8 cellular contexts compared by ENCODE assay signal in the genomic region with DNA sequence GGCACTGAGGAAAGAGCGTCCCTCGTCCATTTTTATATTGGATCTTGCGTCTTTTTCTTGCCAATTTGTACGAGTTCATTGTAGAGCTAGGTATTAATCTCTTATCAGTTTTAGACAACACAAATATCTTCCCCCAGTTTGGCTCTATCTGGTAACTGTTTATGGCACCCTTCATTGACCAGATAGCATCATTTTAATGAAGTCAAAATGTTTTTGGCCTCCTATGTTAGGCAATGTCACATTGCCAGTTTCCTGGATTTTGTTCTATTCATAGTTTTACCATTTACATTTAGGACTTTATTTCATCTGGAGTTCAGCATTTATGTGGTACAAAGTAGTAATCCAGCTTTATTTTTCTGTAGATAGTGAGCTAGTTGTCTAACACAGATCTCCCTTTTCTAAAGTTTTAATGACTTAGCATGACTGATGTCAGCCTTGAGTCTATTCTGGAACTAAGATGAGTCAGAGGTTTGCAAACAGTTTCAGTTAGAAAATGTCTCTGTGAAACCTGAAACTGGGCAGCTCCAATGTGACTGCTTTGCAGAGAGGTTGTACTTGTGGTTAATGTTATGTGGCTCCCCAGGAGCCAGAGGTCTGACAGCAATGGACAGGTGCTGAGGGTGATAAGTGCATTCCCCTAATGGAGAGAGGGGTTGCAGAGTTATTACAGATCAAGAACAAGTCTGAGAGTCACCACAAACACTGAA. TPM values are rescaled to one million over a fixed set of nuclear protein-coding genes. Genes with fewer than 3 reads are reported as not detected.
A peak's percentile ranks its signal among the peaks of the same experiment; 100 is the strongest.
DNase-seq lines count a peak whose midpoint lies in the region; ATAC-seq, FAIRE-seq and TF ChIP-seq lines count a peak whose summit lies in the region.

No MANE protein-coding gene starts in this region.

- H3K4me1 ChIP-seq in adrenal gland (replicated peaks in 1 of 2) (peaks cover 4 to 34% of the 10 kb centered on the region in 2 donors), HepG2 (ENCODE audit: insufficient read depth, low read length) (peaks cover 40% of the 10 kb centered on the region)

- no peaks in the 10 kb centered on the region for H3K79me2 ChIP-seq in HepG2 (ENCODE audit: insufficient read depth, low read length)

- DNase-seq in AG04450 (ENCODE audit: low read depth, low spot score) (peak; percentile 33), NCI-H187 (lab: John Stamatoyannopoulos, UW) (peak; percentile 27 to 37), adrenal gland (peak; percentile 47 to 73 (median 65)), HepG2 (ENCODE audit: low spot score) (peak; percentile 91), medulla oblongata (ENCODE audit: extremely low spot score) (no peak), amygdala (lab: John Stamatoyannopoulos, UW) (no peak)

- H3K9ac ChIP-seq in HepG2 (ENCODE audit: insufficient read depth, low read depth, low read length) = 0 out of 2 replicates have a peak overlapping the region, but pooled peaks have one; percentile 13

- peak in 1 of 2 experiments; percentile 66; a peak in 2 of 4 replicates for TF ChIP-seq EP300 in HepG2 (IDR thresholded peaks at IDR 0.05; ENCODE audit: low read depth in 2 of 2, low read length in 2 of 2)
- no peak for TF ChIP-seq EP300 in HepG2 (CRISPR knock-in tag; IDR thresholded peaks at IDR 0.05; ENCODE audit: borderline replicate concordance)

- no peak for TF ChIP-seq CTCF in AG04450 (IDR thresholded peaks at IDR 0.05; ENCODE audit: low read depth, low read length)
- TF ChIP-seq CTCF in adrenal gland (IDR thresholded peaks at IDR 0.05) = no peak
- no peak for TF ChIP-seq CTCF in HepG2 (CRISPR knock-in tag; IDR thresholded peaks at IDR 0.05)

- no peaks in the 10 kb centered on the region for H4K20me1 ChIP-seq in HepG2 (ENCODE audit: insufficient read depth, low read length)

- peaks cover 5% of the 10 kb centered on the region for H3K9me3 ChIP-seq in AG04450 (ENCODE audit: control insufficient read depth, insufficient read depth, low read length)
- H3K9me3 ChIP-seq in adrenal gland (replicated peaks in 1 of 3) = no peaks in the 10 kb centered on the region
- peaks cover 13% of the 10 kb centered on the region for H3K9me3 ChIP-seq in HepG2 (ENCODE audit: low read length)

- ATAC-seq in GM18505 (IDR thresholded peaks at IDR 0.05; ENCODE audit: unreplicated experiment) (peak; percentile 98), HG02840 (IDR thresholded peaks at IDR 0.05; ENCODE audit: low FRiP score, unreplicated experiment) (peak; percentile 99), HepG2 (peak; percentile 77)

- no peaks in the 10 kb centered on the region for H3K36me3 ChIP-seq in adrenal gland (replicated peaks in 1 of 2)
- H3K36me3 ChIP-seq in HepG2 (replicated peaks in 1 of 2; ENCODE audit: control insufficient read depth in 1 of 2, insufficient read depth in 2 of 2, low read length in 2 of 2) = no peaks in the 10 kb centered on the region

- H3K4me3 ChIP-seq in AG04450 (ENCODE audit: low read depth, low read length) = no peak overlapping the region
- no peak overlapping the region for H3K4me3 ChIP-seq in adrenal gland
- peak overlapping the region in 2 of 3 experiments; percentile 7 to 17; a peak in 1 of 6 replicates for H3K4me3 ChIP-seq in HepG2 (replicated peaks in 1 of 3; ENCODE audit: insufficient read depth in 1 of 3, low read depth in 2 of 3, low read length in 3 of 3)

- BruUV-seq in HepG2 (replicated peaks; lab: Mats Ljungman, UMichigan) = no TSS peak

- H2AFZ ChIP-seq in HepG2 (ENCODE audit: low read length) = no peak overlapping the region

- 68 to 84% (median 77%) methylated on average over 4 of the region's 4 CpGs for WGBS in adrenal gland, 4 donors
- WGBS in HepG2 (ENCODE audit: low lambda C conversion rate) = 90% methylated on average over 4 of the region's 4 CpGs

- peak overlapping the region; percentile 36 for H3K4me2 ChIP-seq in HepG2 (ENCODE audit: low read depth, low read length)

- POLR2A ChIA-PET in AG04450 (lab: Yijun Ruan, JAX) = no interaction called here
- POLR2A ChIA-PET in HepG2 (lab: Yijun Ruan, JAX) = interaction anchor here (1.1 to 1.2 kb wide), 3 partner anchors 8 to 23 kb away, joined by 3 to 10 read pairs (median 3); no protein-coding TSS in a partner anchor

- H3K27me3 ChIP-seq in AG04450 (ENCODE audit: control insufficient read depth, insufficient read depth, low read length) (peaks cover 2% of the 10 kb centered on the region), adrenal gland (no peaks in the 10 kb centered on the region), HepG2 (ENCODE audit: control insufficient read depth in 1 of 2, insufficient read depth in 2 of 2, low read length in 2 of 2) (no peaks in the 10 kb centered on the region)

- peak; percentile 89 for FAIRE-seq in HepG2 (lab: Jason Lieb, UNC)

- TF ChIP-seq POLR2A in GM18505 (IDR thresholded peaks at IDR 0.05; ENCODE audit: borderline replicate concordance, extremely low read depth, insufficient read depth, insufficient read length) (no peak), adrenal gland (IDR thresholded peaks at IDR 0.05) (peak in 1 of 2 donors; percentile 69), HepG2 (IDR thresholded peaks at IDR 0.05; ENCODE audit: insufficient read depth in 1 of 2, low read depth in 2 of 2, low read length in 2 of 2) (no peak)

- CTCF ChIA-PET in AG04450 (lab: Charles Lee) (interaction anchor here (0.9 to 1.7 kb wide), 2 partner anchors 78 to 121 kb away, joined by 3 to 8 read pairs; no protein-coding TSS in a partner anchor), HepG2 (lab: Yijun Ruan, JAX; ENCODE audit: low intra/inter-chr PET ratio, low total read pairs) (no interaction called here)

- no peak for TF ChIP-seq RAD21 in HepG2 (CRISPR knock-in tag; IDR thresholded peaks at IDR 0.05)

- H3K27ac ChIP-seq in AG04450 (ENCODE audit: low read depth, low read length) (no peak overlapping the region), adrenal gland (peak overlapping the region; percentile 52 to 88 (median 77)), HepG2 (ENCODE audit: extremely low read length, insufficient read depth, low read length) (peak overlapping the region; percentile 59)

- intact Hi-C loops in adrenal gland (cut with DNase I) (loop anchor here (10.0 kb wide), 2 partner anchors 106 to 116 kb away; no protein-coding TSS in a partner anchor), HepG2 (cut with micrococcal nuclease; ENCODE audit: unreplicated experiment) (loop anchor here (2.0 kb wide), 1 partner anchor 48 kb away; no protein-coding TSS in a partner anchor)

- in situ Hi-C loops in HepG2 (cut with HindIII; ENCODE audit: extremely low pct_ligation_motif_present, low pct_unique_long_range_greater_than_20kb) = loop anchor here (10.0 kb wide), 1 partner anchor 126 kb away; no protein-coding TSS in a partner anchor

RNA-seq across cellular contexts. Expression of a gene that starts 5.3 kb away (rescaled TPM):
- 0.69 and 0.92 TPM in 2 replicates for polyA plus RNA-seq in AG04450 (2011; rRNA removed)
- 0.48 and 1.1 TPM in 2 replicates for polyA minus RNA-seq in AG04450 (2011; rRNA and poly(A)+ RNA removed)
- 1 to 10 TPM; 1.5 to 6.3 (median 4.1) TPM for total RNA-seq in adrenal gland
- polyA plus RNA-seq in adrenal gland = 1 to 10 TPM; 1.0 to 4.3 (median 2.6) TPM
- 3.5 and 4.3 TPM in 2 replicates for total RNA-seq in HepG2 (2016; rRNA removed; fragmentation: Illumina TruSeq; extraction: Trizol)
- total RNA-seq in HepG2 (2016; cell fraction: cytosol; rRNA removed; fragmentation: Illumina TruSeq; extraction: Trizol; ENCODE audit: low read depth) = 1.0 and 1.1 TPM in 2 replicates
- total RNA-seq in HepG2 (2016; cell fraction: insoluble cytoplasmic fraction; rRNA removed; fragmentation: Illumina TruSeq; extraction: Trizol) = 4.2 and 4.3 TPM in 2 replicates
- total RNA-seq in HepG2 (2016; cell fraction: membrane; rRNA removed; fragmentation: Illumina TruSeq; extraction: Trizol) = 2.4 and 2.7 TPM in 2 replicates
- 3.8 and 4.3 TPM in 2 replicates for total RNA-seq in HepG2 (2016; cell fraction: nucleus; rRNA removed; fragmentation: Illumina TruSeq; extraction: Trizol)
- polyA plus RNA-seq in HepG2 (2011; rRNA removed) = 2.8 and 4.9 TPM in 2 replicates
- polyA plus RNA-seq in HepG2 (2011; cell fraction: cytosol; rRNA removed) = 3.9 and 4.1 TPM in 2 replicates
- polyA plus RNA-seq in HepG2 (2011; cell fraction: nucleus; rRNA removed) = 1.3 and 2.3 TPM in 2 replicates
- polyA plus RNA-seq in HepG2 (2012) = 9.6 and 14.4 TPM in 2 replicates
- polyA plus RNA-seq in HepG2 (2016; cell fraction: cytosol; fragmentation: Illumina TruSeq; extraction: Trizol; ENCODE audit: low read depth) = 0.35 and 0.55 TPM in 2 replicates
- 1.5 and 3.0 TPM in 2 replicates for polyA plus RNA-seq in HepG2 (2016; cell fraction: insoluble cytoplasmic fraction; fragmentation: Illumina TruSeq; extraction: Trizol; ENCODE audit: low read depth)
- 0.88 and 1.2 TPM in 2 replicates for polyA plus RNA-seq in HepG2 (2016; cell fraction: membrane; fragmentation: Illumina TruSeq; extraction: Trizol; ENCODE audit: low read depth)
- 2.0 and 3.1 TPM in 2 replicates for polyA plus RNA-seq in HepG2 (2016; cell fraction: nucleus; fragmentation: Illumina TruSeq; extraction: Trizol; ENCODE audit: insufficient read depth, low read depth)
- polyA minus RNA-seq in HepG2 (2011; rRNA and poly(A)+ RNA removed; ENCODE audit: low replicate concordance) = 2.0 and 7.2 TPM in 2 replicates
- 1.8 and 7.7 TPM in 2 replicates for polyA minus RNA-seq in HepG2 (2011; cell fraction: cytosol; rRNA and poly(A)+ RNA removed)
- polyA minus RNA-seq in HepG2 (2011; cell fraction: nucleus; rRNA and poly(A)+ RNA removed) = 1.9 and 3.1 TPM in 2 replicates

RNA-seq across cellular contexts. Expression of a gene that starts 49.7 kb away (rescaled TPM):
- polyA plus RNA-seq in AG04450 (2011; rRNA removed) = 0.06 TPM in 1 of 2 replicates, not detected in the other
- 0.17 TPM in 1 of 2 replicates, not detected in the other for polyA minus RNA-seq in AG04450 (2011; rRNA and poly(A)+ RNA removed)
- 1 to 10 TPM; 2.8 to 8.0 (median 4.7) TPM for total RNA-seq in adrenal gland
- polyA plus RNA-seq in adrenal gland = 10 to 100 TPM in 1 of 3 donors, 1 to 10 TPM in 2; 6.9 to 23.8 (median 7.7) TPM
- 0.29 and 0.33 TPM in 2 replicates for total RNA-seq in HepG2 (2016; rRNA removed; fragmentation: Illumina TruSeq; extraction: Trizol)
- 0.30 TPM in 1 of 2 replicates, not detected in the other for total RNA-seq in HepG2 (2016; cell fraction: cytosol; rRNA removed; fragmentation: Illumina TruSeq; extraction: Trizol; ENCODE audit: low read depth)
- 0.37 and 0.65 TPM in 2 replicates for total RNA-seq in HepG2 (2016; cell fraction: insoluble cytoplasmic fraction; rRNA removed; fragmentation: Illumina TruSeq; extraction: Trizol)
- 0.25 and 0.41 TPM in 2 replicates for total RNA-seq in HepG2 (2016; cell fraction: membrane; rRNA removed; fragmentation: Illumina TruSeq; extraction: Trizol)
- 0.31 and 0.50 TPM in 2 replicates for total RNA-seq in HepG2 (2016; cell fraction: nucleus; rRNA removed; fragmentation: Illumina TruSeq; extraction: Trizol)
- 0.60 and 0.66 TPM in 2 replicates for polyA plus RNA-seq in HepG2 (2011; rRNA removed)
- 0.24 and 0.50 TPM in 2 replicates for polyA plus RNA-seq in HepG2 (2011; cell fraction: cytosol; rRNA removed)
- polyA plus RNA-seq in HepG2 (2011; cell fraction: nucleus; rRNA removed) = 0.06 and 1.5 TPM in 2 replicates
- polyA plus RNA-seq in HepG2 (2012) = 1.2 and 1.8 TPM in 2 replicates
- 0.27 and 0.29 TPM in 2 replicates for polyA plus RNA-seq in HepG2 (2016; cell fraction: cytosol; fragmentation: Illumina TruSeq; extraction: Trizol; ENCODE audit: low read depth)
- polyA plus RNA-seq in HepG2 (2016; cell fraction: insoluble cytoplasmic fraction; fragmentation: Illumina TruSeq; extraction: Trizol; ENCODE audit: low read depth) = 0.29 and 0.50 TPM in 2 replicates
- not detected in 2 replicates for polyA plus RNA-seq in HepG2 (2016; cell fraction: membrane; fragmentation: Illumina TruSeq; extraction: Trizol; ENCODE audit: low read depth)
- 0.44 TPM in 1 of 2 replicates, not detected in the other for polyA plus RNA-seq in HepG2 (2016; cell fraction: nucleus; fragmentation: Illumina TruSeq; extraction: Trizol; ENCODE audit: insufficient read depth, low read depth)
- 0.02 TPM in 1 of 2 replicates, not detected in the other for polyA minus RNA-seq in HepG2 (2011; rRNA and poly(A)+ RNA removed; ENCODE audit: low replicate concordance)
- polyA minus RNA-seq in HepG2 (2011; cell fraction: cytosol; rRNA and poly(A)+ RNA removed) = 0.69 TPM in 1 of 2 replicates, not detected in the other
- polyA minus RNA-seq in HepG2 (2011; cell fraction: nucleus; rRNA and poly(A)+ RNA removed) = 1.5 and 1.9 TPM in 2 replicates

Comparison
In these comparisons a context has a peak if more than half of its experiments do, and no peak if none do; other contexts are left out.
1. DNase-seq: peak in AG04450 (single experiment), NCI-H187 (2 of 2), adrenal gland (7 of 7) and HepG2 (single experiment); none in medulla oblongata (single experiment) and amygdala (0 of 56).
2. H3K4me3 ChIP-seq: peak in HepG2 (2 of 3); none in AG04450 (single experiment) and adrenal gland (0 of 4).
3. Peak in every context shown above with its lines, with median percentiles within 50 percentile points of each other: ATAC-seq.